In the genomic region with DNA sequence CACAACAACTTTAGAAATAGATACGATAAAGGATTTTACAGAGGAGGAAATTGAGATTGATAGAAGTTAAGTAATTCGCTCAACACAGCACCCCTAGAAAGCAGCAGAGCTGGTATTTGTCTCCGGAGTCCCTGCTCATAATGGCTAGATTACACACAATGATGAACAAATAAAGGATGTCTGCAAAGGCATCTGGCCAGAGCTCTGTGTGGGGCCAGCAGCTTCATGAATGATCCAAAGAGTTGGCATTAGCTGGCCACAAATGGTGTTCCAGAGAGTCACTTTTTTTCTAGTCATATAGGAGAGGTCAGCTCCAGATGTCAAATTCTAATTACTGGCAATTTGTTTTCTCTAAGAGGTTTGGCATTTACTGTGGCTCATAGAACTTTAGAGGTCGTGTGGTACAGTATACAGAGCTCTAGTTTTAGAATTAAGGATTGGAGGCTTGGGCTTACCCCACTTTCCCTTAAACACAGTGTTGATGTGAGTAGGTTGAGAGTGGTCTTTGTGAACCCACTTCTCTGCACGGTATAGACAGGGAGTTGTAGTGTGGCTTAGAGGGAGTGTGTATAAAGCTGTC, we compare ENCODE assay signal across 1 cellular context.
TF ChIP-seq lines count a peak whose summit lies in the region.

No MANE protein-coding gene starts in this region.

TF ChIP-seq in SK-N-SH, 30 proteins besides CTCF, POLR2A, EP300 and RAD21 (continued from another document):
- TF ChIP-seq, protein P1, sequence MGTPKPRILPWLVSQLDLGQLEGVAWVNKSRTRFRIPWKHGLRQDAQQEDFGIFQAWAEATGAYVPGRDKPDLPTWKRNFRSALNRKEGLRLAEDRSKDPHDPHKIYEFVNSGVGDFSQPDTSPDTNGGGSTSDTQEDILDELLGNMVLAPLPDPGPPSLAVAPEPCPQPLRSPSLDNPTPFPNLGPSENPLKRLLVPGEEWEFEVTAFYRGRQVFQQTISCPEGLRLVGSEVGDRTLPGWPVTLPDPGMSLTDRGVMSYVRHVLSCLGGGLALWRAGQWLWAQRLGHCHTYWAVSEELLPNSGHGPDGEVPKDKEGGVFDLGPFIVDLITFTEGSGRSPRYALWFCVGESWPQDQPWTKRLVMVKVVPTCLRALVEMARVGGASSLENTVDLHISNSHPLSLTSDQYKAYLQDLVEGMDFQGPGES (IDR thresholded peaks at IDR 0.05; ENCODE audit: low read depth, low read length), result no peak
- TF ChIP-seq EZH2phosphoT487 (IDR thresholded peaks at IDR 0.05; ENCODE audit: borderline replicate concordance, low read depth), result no peak
- peak; percentile 92 for TF ChIP-seq RCOR1 (IDR thresholded peaks at IDR 0.05; ENCODE audit: low read length)
- 0 out of 2 replicates have a peak, but pooled peaks have one; percentile 18 for TF ChIP-seq ZBTB33 (IDR thresholded peaks at IDR 0.05; ENCODE audit: borderline replicate concordance, low read depth)
- TF ChIP-seq MXI1 (IDR thresholded peaks at IDR 0.05; ENCODE audit: low read depth, low read length), result no peak
- TF ChIP-seq TEAD4 (IDR thresholded peaks at IDR 0.05; ENCODE audit: borderline replicate concordance, insufficient read depth), result peak; percentile 51; the same call in 1 of the 2 replicates
- TF ChIP-seq FOSL2 (IDR thresholded peaks at IDR 0.05; ENCODE audit: borderline replicate concordance, low read depth), result peak; percentile 17; the same call in 1 of the 2 replicates
- no peak for TF ChIP-seq FOXM1 (IDR thresholded peaks at IDR 0.05; ENCODE audit: low read depth)
- TF ChIP-seq, protein P2, sequence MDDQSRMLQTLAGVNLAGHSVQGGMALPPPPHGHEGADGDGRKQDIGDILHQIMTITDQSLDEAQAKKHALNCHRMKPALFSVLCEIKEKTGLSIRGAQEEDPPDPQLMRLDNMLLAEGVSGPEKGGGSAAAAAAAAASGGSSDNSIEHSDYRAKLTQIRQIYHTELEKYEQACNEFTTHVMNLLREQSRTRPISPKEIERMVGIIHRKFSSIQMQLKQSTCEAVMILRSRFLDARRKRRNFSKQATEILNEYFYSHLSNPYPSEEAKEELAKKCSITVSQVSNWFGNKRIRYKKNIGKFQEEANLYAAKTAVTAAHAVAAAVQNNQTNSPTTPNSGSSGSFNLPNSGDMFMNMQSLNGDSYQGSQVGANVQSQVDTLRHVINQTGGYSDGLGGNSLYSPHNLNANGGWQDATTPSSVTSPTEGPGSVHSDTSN (IDR thresholded peaks at IDR 0.05), result peak; percentile 44; the same call in 1 of the 2 replicates
